ENCODE assay signal across 7 cellular contexts in genomic region chr15:21705480-21705879, GRCh38.
A peak's percentile ranks its signal among the peaks of the same experiment; 100 is the strongest.
DNase-seq lines count a peak whose midpoint lies in the region; ATAC-seq lines count a peak whose summit lies in the region.
"Not testable (repeated sequence)": the region's sequence is repeated elsewhere in the genome, so short reads cannot be mapped to it uniquely, and the experiment has no call there.

No MANE protein-coding gene starts in this region.

- not testable (repeated sequence) for H3K27me3 Mint-ChIP-seq in T-helper 17 cell

- intact Hi-C loops in left cardiac atrium (cut with DNase I), result not testable (repeated sequence)

- not testable (repeated sequence) for H3K27ac Mint-ChIP-seq in T-helper 17 cell

- not testable (repeated sequence) for H3K4me3 Mint-ChIP-seq in T-helper 17 cell

- H3K9me3 ChIP-seq in T-helper 17 cell (ENCODE audit: control insufficient read depth, low read length, poor library complexity, severe bottlenecking), result not testable (repeated sequence)

- ATAC-seq in GM18519 (IDR thresholded peaks at IDR 0.05; ENCODE audit: low FRiP score, unreplicated experiment) (peak; percentile 71), GM19438 (IDR thresholded peaks at IDR 0.05; ENCODE audit: low read depth, unreplicated experiment) (peak; percentile 97), GM21737 (IDR thresholded peaks at IDR 0.05; ENCODE audit: unreplicated experiment) (peak; percentile 90), HG02938 (IDR thresholded peaks at IDR 0.05; ENCODE audit: unreplicated experiment) (peak; percentile 99), HG03342 (IDR thresholded peaks at IDR 0.05; ENCODE audit: unreplicated experiment) (peak; percentile 99), T-helper 17 cell (peak; percentile 95), left cardiac atrium (peak; percentile 47 to 61)

- H3K36me3 Mint-ChIP-seq in T-helper 17 cell (ENCODE audit: low read depth), result not testable (repeated sequence)

- DNase-seq in T-helper 17 cell, left cardiac atrium: not testable (repeated sequence)

- not testable (repeated sequence) for H3K4me1 Mint-ChIP-seq in T-helper 17 cell
